In genomic region chr1:8213136-8213535, GRCh38 we compare ENCODE assay signal across 12 cellular contexts.
"Had no signal": no experiment of that assay in that cellular context is flagged by ENCODE, and none has a peak within 500 bp of the region (broad histone marks: within the 10 kb centered on the region; RNA-seq: fewer than 3 reads in every experiment).

No MANE protein-coding gene starts in this region.

- H2AFZ ChIP-seq: hepatocyte had no signal

- DNase-seq: activated CD4-positive, alpha-beta T cell treated with anti-CD3 and anti-CD28 coated beads for 4 hours; activated CD8-positive, alpha-beta memory T cell treated with anti-CD3 and anti-CD28 coated beads for 24 hours; activated naive CD4-positive, alpha-beta T cell treated with Interleukin-2 at 50 U/mL for 16 hours; activated naive CD8-positive, alpha-beta T cell treated with anti-CD3 and anti-CD28 coated beads, Interleukin-2, amount 50 U/mL, for 24 hours; effector CD8-positive, alpha-beta T cell; left ventricle myocardium superior; stimulated activated naive B cell treated with anti-CD40 and anti-IgM and Interleukin-4, amounts not matched to agents 10 μg/mL and 1 μg/mL and 100 μg/mL, for 72 hours; transverse colon had no signal

- H3K4me3 Mint-ChIP-seq: stimulated activated naive B cell treated with anti-CD40 and anti-IgM and Interleukin-4, amounts not matched to agents 10 μg/mL and 1 μg/mL and 100 μg/mL, for 72 hours had no signal

- H3K79me2 ChIP-seq: hepatocyte had no signal

- H3K9me3 Mint-ChIP-seq: activated naive CD8-positive, alpha-beta T cell treated with anti-CD3 and anti-CD28 coated beads, Interleukin-2, amount 50 U/mL, for 24 hours; stimulated activated naive B cell treated with anti-CD40 and anti-IgM and Interleukin-4, amounts not matched to agents 10 μg/mL and 1 μg/mL and 100 μg/mL, for 72 hours had no signal

- H3K27ac Mint-ChIP-seq: stimulated activated naive B cell treated with anti-CD40 and anti-IgM and Interleukin-4, amounts not matched to agents 10 μg/mL and 1 μg/mL and 100 μg/mL, for 72 hours had no signal

- H3K36me3 ChIP-seq: neutrophil, right atrium auricular region, transverse colon had no signal

- H3K36me3 Mint-ChIP-seq: stimulated activated naive B cell treated with anti-CD40 and anti-IgM and Interleukin-4, amounts not matched to agents 10 μg/mL and 1 μg/mL and 100 μg/mL, for 72 hours had no signal

- ATAC-seq: activated naive CD8-positive, alpha-beta T cell treated with anti-CD3 and anti-CD28 coated beads, Interleukin-2, amount 50 U/mL, for 24 hours; left ventricle myocardium superior; stimulated activated naive B cell treated with anti-CD40 and anti-IgM and Interleukin-4, amounts not matched to agents 10 μg/mL and 1 μg/mL and 100 μg/mL, for 72 hours had no signal

- H3K9me3 ChIP-seq: neutrophil, right atrium auricular region, transverse colon had no signal

- H3K4me2 ChIP-seq: hepatocyte had no signal

- H3K27me3 ChIP-seq: hepatocyte, right atrium auricular region, transverse colon had no signal

- H3K4me3 ChIP-seq: coronary artery, hepatocyte, right atrium auricular region, transverse colon had no signal

- H3K27ac ChIP-seq: hepatocyte, neutrophil, right atrium auricular region, transverse colon had no signal
